27 cellular contexts compared by ENCODE assay signal in genomic region chr5:55289808-55290207, GRCh38. TPM values are rescaled to one million over a fixed set of nuclear protein-coding genes. Genes with fewer than 3 reads are reported as not detected.
"Had no signal": no experiment of that assay in that cellular context is flagged by ENCODE, and none has a peak within 500 bp of the region (broad histone marks: within the 10 kb centered on the region; RNA-seq: fewer than 3 reads in every experiment).

No MANE protein-coding gene starts in this region.

- ATAC-seq: effector memory CD8-positive, alpha-beta T cell; esophagus mucosa; gastrocnemius medialis; heart right ventricle; left cardiac atrium; left lung; left ventricle myocardium superior; lower lobe of right lung; mucosa of descending colon had no signal

- H3K4me1 ChIP-seq: colonic mucosa, esophagus squamous epithelium, gastrocnemius medialis, heart right ventricle, left lung, lower lobe of right lung had no signal

- H3K27me3 ChIP-seq: colonic mucosa, esophagus squamous epithelium, gastrocnemius medialis, heart right ventricle, left lung had no signal

- H3K4me3 ChIP-seq: colonic mucosa, esophagus squamous epithelium, gastrocnemius medialis, heart right ventricle, left lung, lower lobe of right lung, mucosa of descending colon had no signal

- DNase-seq: colonic mucosa; cortex of kidney; effector CD8-positive, alpha-beta T cell; effector memory CD8-positive, alpha-beta T cell; endodermal cell; erythroblast; esophagus squamous epithelium; foreskin fibroblast; foreskin melanocyte; gastrocnemius medialis; glutamatergic neuron; head of caudate nucleus; heart right ventricle; hippocampal formation; left cardiac atrium; left lung; left ventricle myocardium superior; lower lobe of right lung; mesenchymal stem cell; mucosa of descending colon; naive B cell had no signal

- FAIRE-seq: keratinocyte had no signal

- H3K9me3 ChIP-seq: colonic mucosa, gastrocnemius medialis, mucosa of descending colon had no signal

- H3K27ac ChIP-seq: colonic mucosa, epithelial cell of prostate, esophagus squamous epithelium, gastrocnemius medialis, heart right ventricle, left lung, lower lobe of right lung had no signal

RNA-seq across cellular contexts. Expression of gene CCNO, which starts 56.4 kb away (rescaled TPM):
- total RNA-seq: dermis microvascular lymphatic vessel endothelial cell, gastrocnemius medialis, left ventricle myocardium superior, lung microvascular endothelial cell, mesenteric fat pad had no signal
